14 cellular contexts compared by ENCODE assay signal in the genomic region with DNA sequence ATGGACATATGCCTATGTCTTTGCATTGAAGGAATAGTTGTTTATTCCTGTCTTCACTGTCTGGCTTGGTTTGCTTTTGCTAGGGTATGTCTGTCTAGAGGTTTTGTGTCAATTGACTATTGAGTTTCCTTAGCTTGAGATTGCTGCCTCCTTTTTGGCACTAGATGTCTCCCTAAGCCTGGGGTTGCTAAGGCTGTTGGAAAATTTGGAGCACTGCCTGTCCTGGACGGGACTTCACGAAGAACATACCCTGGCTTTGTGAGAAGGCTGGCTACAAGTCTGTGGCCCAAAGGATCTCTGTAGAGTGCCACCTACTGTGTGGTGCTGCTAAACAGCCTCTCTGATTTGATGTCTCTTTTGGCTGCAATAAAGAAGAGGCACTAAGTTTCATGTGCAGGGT.
DNase-seq lines count a peak whose midpoint lies in the region; ATAC-seq and TF ChIP-seq lines count a peak whose summit lies in the region.
"Had no signal": no experiment of that assay in that cellular context is flagged by ENCODE, and none has a peak within 500 bp of the region (broad histone marks: within the 10 kb centered on the region; RNA-seq: fewer than 3 reads in every experiment).

No MANE protein-coding gene starts in this region.

- no peak for ATAC-seq in GM18873 (IDR thresholded peaks at IDR 0.05; ENCODE audit: low FRiP score, unreplicated experiment)
- ATAC-seq: naive thymus-derived CD8-positive, alpha-beta T cell had no signal

- CTCF ChIA-PET in A673 (lab: Charles Lee), result interaction anchor here (1.2 to 1.6 kb wide), 3 partner anchors 272 to 312 kb away, joined by 7 to 13 read pairs (median 8); no protein-coding TSS in a partner anchor
- CTCF ChIA-PET in RWPE1 (lab: Yijun Ruan, JAX), result interaction anchor here (1.5 kb wide), 1 partner anchor 272 kb away, joined by 6 read pairs; no protein-coding TSS in a partner anchor

- DNase-seq in A673 (ENCODE audit: low spot score) (peak; percentile 50), H7 (peak; percentile 10), astrocyte of the cerebellum (ENCODE audit: low read depth) (no peak), islet precursor cell (peak; percentile 75), ascending aorta (ENCODE audit: low spot score in 2 of 2) (no peak), RWPE1 (ENCODE audit: low spot score) (no peak)
- no peak for DNase-seq in stimulated activated CD4-positive, alpha-beta T cell treated with anti-CD3 and anti-CD28 coated beads, Interleukin-12 subunit alpha, Interleukin-12 subunit beta, amount 100 ng/mL, for 4 hours
- DNase-seq: activated T-cell treated with anti-CD3 and anti-CD28 coated beads, Interleukin-2, amount 50 U/mL, for 24 hours; aorta; naive thymus-derived CD8-positive, alpha-beta T cell; NCI-H2081; WERI-Rb-1 had no signal

- H3K27me3 ChIP-seq in A673 (replicated peaks; ENCODE audit: insufficient read depth, low read depth, low read length, poor library complexity) (peaks cover 5% of the 10 kb centered on the region), H7 (ENCODE audit: control insufficient read depth, insufficient read depth, low read length) (no peaks in the 10 kb centered on the region), ascending aorta (no peaks in the 10 kb centered on the region)
- H3K27me3 ChIP-seq: esophagus muscularis mucosa had no signal

- H3K4me1 ChIP-seq in A673 (ENCODE audit: insufficient read depth, low read length, poor library complexity, severe bottlenecking) (no peaks in the 10 kb centered on the region), ascending aorta (no peaks in the 10 kb centered on the region)
- H3K4me1 ChIP-seq: esophagus muscularis mucosa had no signal

- H3K27ac ChIP-seq in A673 (ENCODE audit: low read depth, low read length, poor library complexity, severe bottlenecking), result no peak overlapping the region
- H3K27ac ChIP-seq in ascending aorta, result no peak overlapping the region
- no peak overlapping the region for H3K27ac ChIP-seq in RWPE1
- H3K27ac ChIP-seq: esophagus muscularis mucosa, WERI-Rb-1 had no signal

- POLR2A ChIA-PET in A673 (lab: Charles Lee; ENCODE audit: low non-redundant PET) (no interaction called here), RWPE1 (lab: Yijun Ruan, JAX; ENCODE audit: low non-redundant PET) (no interaction called here)

- in situ Hi-C loops in astrocyte of the cerebellum (cut with HindIII; ENCODE audit: low sequenced_read_pairs), result no loop called here

- TF ChIP-seq CTCF in A673 (conservative IDR thresholded peaks at IDR 0.05; ENCODE audit: low read depth, low read length), result peak; percentile 49
- peak; percentile 11 for TF ChIP-seq CTCF in astrocyte of the cerebellum (IDR thresholded peaks at IDR 0.05; ENCODE audit: low read depth, low read length, missing control alignments)
- TF ChIP-seq CTCF in ascending aorta (IDR thresholded peaks at IDR 0.05), result no peak
- no peak for TF ChIP-seq CTCF in RWPE1 (conservative IDR thresholded peaks at IDR 0.05; ENCODE audit: low read depth)

- H3K36me3 ChIP-seq in A673 (ENCODE audit: insufficient read depth, low read length, poor library complexity, severe bottlenecking) (no peaks in the 10 kb centered on the region), H7 (replicated peaks; ENCODE audit: control insufficient read depth, insufficient read depth, low read length) (no peaks in the 10 kb centered on the region), ascending aorta (no peaks in the 10 kb centered on the region)
- H3K36me3 ChIP-seq: esophagus muscularis mucosa, WERI-Rb-1 had no signal

- intact Hi-C loops in A673 (cut with micrococcal nuclease; ENCODE audit: unreplicated experiment) (loop anchor here (5.0 kb wide), 2 partner anchors 273 to 308 kb away; no protein-coding TSS in a partner anchor), ascending aorta (cut with DNase I) (loop anchor here (5.0 kb wide), 1 partner anchor 313 kb away; no protein-coding TSS in a partner anchor)

- no peak overlapping the region for H3K4me3 ChIP-seq in A673 (ENCODE audit: low read depth, low read length, poor library complexity, severe bottlenecking)
- no peak overlapping the region for H3K4me3 ChIP-seq in H7 (ENCODE audit: insufficient read depth, low read depth, low read length)
- H3K4me3 ChIP-seq in astrocyte of the cerebellum (ENCODE audit: low read depth, low read length), result no peak overlapping the region
- H3K4me3 ChIP-seq in ascending aorta, result no peak overlapping the region
- H3K4me3 ChIP-seq: esophagus muscularis mucosa had no signal

- no TSS peak for BruUV-seq in A673 (replicated peaks; lab: Mats Ljungman, UMichigan)

- H3K9me3 ChIP-seq in A673 (ENCODE audit: low read depth, low read length, poor library complexity, severe bottlenecking) (no peaks in the 10 kb centered on the region), ascending aorta (no peaks in the 10 kb centered on the region)
- H3K9me3 ChIP-seq: esophagus muscularis mucosa had no signal

Comparison
In these comparisons a context has a peak if more than half of its experiments do, and no peak if none do; other contexts are left out.
1. DNase-seq: peak in A673 (single experiment), H7 (single experiment) and islet precursor cell (single experiment); none in astrocyte of the cerebellum (single experiment), stimulated activated CD4-positive, alpha-beta T cell treated with anti-CD3 and anti-CD28 coated beads, Interleukin-12 subunit alpha, Interleukin-12 subunit beta, amount 100 ng/mL, for 4 hours (single experiment), ascending aorta (0 of 2) and RWPE1 (single experiment).
2. CTCF ChIP-seq: peak in A673 (single experiment) and astrocyte of the cerebellum (single experiment); none in ascending aorta (0 of 3) and RWPE1 (single experiment).